In genomic region chr15:85408270-85408746, GRCh38 we compare ENCODE assay signal across 8 cellular contexts. TPM values are rescaled to one million over a fixed set of nuclear protein-coding genes. Genes with fewer than 3 reads are reported as not detected.
DNase-seq lines count a peak whose midpoint lies in the region; ATAC-seq and TF ChIP-seq lines count a peak whose summit lies in the region.

No MANE protein-coding gene starts in this region.

- H3K36me3 ChIP-seq in BLaER1 treated with 17β-estradiol and CSF1 and Interleukin-3, amounts not matched to agents 10 nM and 100 nM: peaks cover 0 to 27% (median 0%) of the 10 kb centered on the region in 11 experiments; a peak in 6 of 22 replicates
- no peaks in the 10 kb centered on the region; the same call in 1 of the 2 replicates for H3K36me3 ChIP-seq in MG63
- no peaks in the 10 kb centered on the region for H3K36me3 ChIP-seq in colonic mucosa

- DNase-seq in MG63 (no peak), colonic mucosa (no peak), pons (ENCODE audit: low spot score) (no peak), head of caudate nucleus (no peak), kidney glomerular epithelial cell (lab: John Stamatoyannopoulos, UW) (no peak)

- intact Hi-C loops in colonic mucosa (cut with DNase I): no loop called here
- intact Hi-C loops in head of caudate nucleus (cut with DNase I): no loop called here

- H3K9ac ChIP-seq in BLaER1 treated with 17β-estradiol and CSF1 and Interleukin-3, amounts not matched to agents 10 nM and 100 nM: no peak overlapping the region
- H3K9ac ChIP-seq in colonic mucosa (ENCODE audit: low read depth in 2 of 2, low read length in 2 of 2): no peak overlapping the region

- ATAC-seq in GM21367 (IDR thresholded peaks at IDR 0.05; ENCODE audit: unreplicated experiment) (peak; percentile 43), HG02852 (IDR thresholded peaks at IDR 0.05; ENCODE audit: unreplicated experiment) (no peak)

- H3K4me1 ChIP-seq in BLaER1 treated with 17β-estradiol and CSF1 and Interleukin-3, amounts not matched to agents 10 nM and 100 nM: peaks cover 44 to 66% (median 58%) of the 10 kb centered on the region in 10 experiments
- peaks cover 12% of the 10 kb centered on the region for H3K4me1 ChIP-seq in colonic mucosa

- peak overlapping the region in 7 of 11 experiments; percentile 1 to 59 (median 48); a peak in 14 of 22 replicates for H3K4me2 ChIP-seq in BLaER1 treated with 17β-estradiol and CSF1 and Interleukin-3, amounts not matched to agents 10 nM and 100 nM

- no peak overlapping the region for H3K4me3 ChIP-seq in BLaER1 treated with 17β-estradiol and CSF1 and Interleukin-3, amounts not matched to agents 10 nM and 100 nM
- H3K4me3 ChIP-seq in MG63 (peak overlapping the region; percentile 1; the same call in 1 of the 2 replicates), colonic mucosa (no peak overlapping the region)

- TF ChIP-seq CTCF in colonic mucosa (IDR thresholded peaks at IDR 0.05): no peak

- peak overlapping the region in 3 of 11 experiments; percentile 54 to 68 (median 63); a peak in 5 of 22 replicates for H3K27ac ChIP-seq in BLaER1 treated with 17β-estradiol and CSF1 and Interleukin-3, amounts not matched to agents 10 nM and 100 nM
- peak overlapping the region; percentile 10 for H3K27ac ChIP-seq in colonic mucosa

- H4K20me1 ChIP-seq in BLaER1 treated with 17β-estradiol and CSF1 and Interleukin-3, amounts not matched to agents 10 nM and 100 nM: peaks cover 0 to 8% (median 0%) of the 10 kb centered on the region in 11 experiments; a peak in 7 of 22 replicates

- no peaks in the 10 kb centered on the region for H3K27me3 ChIP-seq in BLaER1 treated with 17β-estradiol and CSF1 and Interleukin-3, amounts not matched to agents 10 nM and 100 nM
- H3K27me3 ChIP-seq in MG63 (no peaks in the 10 kb centered on the region), colonic mucosa (no peaks in the 10 kb centered on the region)

- H3K9me3 ChIP-seq in BLaER1 treated with 17β-estradiol and CSF1 and Interleukin-3, amounts not matched to agents 10 nM and 100 nM (replicated peaks in 1 of 11): peaks cover 0 to 45% (median 29%) of the 10 kb centered on the region in 11 experiments; a peak in 18 of 22 replicates
- H3K9me3 ChIP-seq in MG63 (0 out of 2 replicates have a peak, but pooled peaks cover 5% of the 10 kb centered on the region), colonic mucosa (no peaks in the 10 kb centered on the region)

RNA-seq across cellular contexts. Expression of gene AKAP13, which starts 27.9 kb away (rescaled TPM):
- 12.2 and 36.4 TPM in 2 replicates for total RNA-seq in MG63 (2014; rRNA removed; shearing (Covaris generic); ENCODE audit: low replicate concordance)
- total RNA-seq in colonic mucosa: 100 to 1,000 TPM in 1 of 2 donors, 10 to 100 TPM in 1; 87.3 to 106 TPM
